12 cellular contexts compared by ENCODE assay signal in genomic region chr5:1007221-1007680, GRCh38. TPM values are rescaled to one million over a fixed set of nuclear protein-coding genes. Genes with fewer than 3 reads are reported as not detected.
DNase-seq lines count a peak whose midpoint lies in the region; ATAC-seq and TF ChIP-seq lines count a peak whose summit lies in the region.
"Had no signal": no experiment of that assay in that cellular context is flagged by ENCODE, and none has a peak within 500 bp of the region (broad histone marks: within the 10 kb centered on the region; RNA-seq: fewer than 3 reads in every experiment).

No MANE protein-coding gene starts in this region.

- TF ChIP-seq CTCF in ovary (IDR thresholded peaks at IDR 0.05), result no peak

- TF ChIP-seq POLR2A in ovary (IDR thresholded peaks at IDR 0.05), result no peak

- peaks cover 16% of the 10 kb centered on the region for H3K27me3 ChIP-seq in MG63
- H3K27me3 ChIP-seq in ovary, result no peaks in the 10 kb centered on the region

- no peak overlapping the region for H3K27ac Mint-ChIP-seq in T-helper 2 cell treated with Interferon-gamma antibody and Interleukin-4, amounts not matched to agents 5 μg/mL and 100 μg/mL, for 36 hours

- peaks cover 6% of the 10 kb centered on the region for H3K4me1 ChIP-seq in ovary (ENCODE audit: insufficient read depth)
- H3K4me1 ChIP-seq: parathyroid adenoma had no signal

- H3K27ac ChIP-seq in ovary, result no peak overlapping the region
- H3K27ac ChIP-seq: parathyroid adenoma had no signal

- H3K27me3 Mint-ChIP-seq in T-helper 2 cell treated with Interferon-gamma antibody and Interleukin-4, amounts not matched to agents 5 μg/mL and 100 μg/mL, for 36 hours (ENCODE audit: low read depth), result peaks cover 33% of the 10 kb centered on the region

- H3K4me3 Mint-ChIP-seq in T-helper 2 cell treated with Interferon-gamma antibody and Interleukin-4, amounts not matched to agents 5 μg/mL and 100 μg/mL, for 36 hours, result peak overlapping the region; percentile 56

- intact Hi-C loops in left ventricle myocardium superior (cut with micrococcal nuclease), result no loop called here
- intact Hi-C loops in ovary (cut with DNase I), result no loop called here

- H3K9me3 ChIP-seq in MG63, result no peaks in the 10 kb centered on the region
- H3K9me3 ChIP-seq in ovary, result no peaks in the 10 kb centered on the region
- H3K9me3 ChIP-seq: A549 had no signal

- no peak for TF ChIP-seq EP300 in ovary (IDR thresholded peaks at IDR 0.05)

- no peak for ATAC-seq in left ventricle myocardium superior

- no peaks in the 10 kb centered on the region for H3K9me3 Mint-ChIP-seq in T-helper 2 cell treated with Interferon-gamma antibody and Interleukin-4, amounts not matched to agents 5 μg/mL and 100 μg/mL, for 36 hours

- DNase-seq in T-helper 2 cell treated with Interferon-gamma antibody and Interleukin-4, amounts not matched to agents 5 μg/mL and 100 μg/mL, for 36 hours (ENCODE audit: low spot score), result no peak
- no peak for DNase-seq in T-helper 2 cell
- peak; percentile 4 for DNase-seq in MG63
- peak; percentile 28 for DNase-seq in left ventricle myocardium superior
- DNase-seq in ovary, result peak in 4 of 5 donors; percentile 5 to 13 (median 8)
- no peak for DNase-seq in OCI-M2 (lab: John Stamatoyannopoulos, UW; ENCODE audit: unreplicated experiment)
- no peak for DNase-seq in stimulated activated CD4-positive, alpha-beta T cell treated with anti-CD3 and anti-CD28 coated beads, Interleukin-4, amount 100 ng/mL, for 4 hours
- no peak for DNase-seq in NCI-H82 treated with DMSO at 0.1 percent for 48 hours (lab: John Stamatoyannopoulos, UW; ENCODE audit: unreplicated experiment)
- DNase-seq: NCI-H1092 treated with DMSO at 0.1 percent for 48 hours, substantia nigra had no signal

- H3K4me3 ChIP-seq in MG63 (no peak overlapping the region), ovary (no peak overlapping the region)
- H3K4me3 ChIP-seq: A549 had no signal

- H3K36me3 ChIP-seq in MG63 (peaks cover 3% of the 10 kb centered on the region; the same call in 1 of the 2 replicates), ovary (no peaks in the 10 kb centered on the region)

- H3K4me1 Mint-ChIP-seq in T-helper 2 cell treated with Interferon-gamma antibody and Interleukin-4, amounts not matched to agents 5 μg/mL and 100 μg/mL, for 36 hours (ENCODE audit: low read depth), result peaks cover 46% of the 10 kb centered on the region

- WGBS in ovary, 3 donors, result 87 to 89% (median 87%) methylated on average over 10 to 17 of the region's 17 CpGs

- H3K36me3 Mint-ChIP-seq in T-helper 2 cell treated with Interferon-gamma antibody and Interleukin-4, amounts not matched to agents 5 μg/mL and 100 μg/mL, for 36 hours (ENCODE audit: low read depth), result peaks cover 3% of the 10 kb centered on the region

RNA-seq across cellular contexts. Expression of gene NKD2, which starts 1.4 kb away (rescaled TPM):
- total RNA-seq in MG63 (2014; rRNA removed; shearing (Covaris generic); ENCODE audit: low replicate concordance), result 3.4 and 5.7 TPM in 2 replicates
- total RNA-seq in left ventricle myocardium superior (3.4 TPM), ovary (10 to 100 TPM in 1 of 7 donors, 1 to 10 TPM in 4, under 1 TPM in 2; 0.33 to 17.2 (median 1.5) TPM)
- under 1 TPM in 1 of 2 donors, not detected in 1; 0.80 TPM for polyA plus RNA-seq in ovary

Comparison
In these comparisons a context has a peak if more than half of its experiments do, and no peak if none do; other contexts are left out.
1. DNase-seq: peak in MG63 (single experiment), left ventricle myocardium superior (single experiment) and ovary (4 of 5); none in T-helper 2 cell treated with Interferon-gamma antibody and Interleukin-4, amounts not matched to agents 5 μg/mL and 100 μg/mL, for 36 hours (single experiment), T-helper 2 cell (0 of 5), OCI-M2 (single experiment), stimulated activated CD4-positive, alpha-beta T cell treated with anti-CD3 and anti-CD28 coated beads, Interleukin-4, amount 100 ng/mL, for 4 hours (0 of 2) and NCI-H82 treated with DMSO at 0.1 percent for 48 hours (single experiment).